1 cellular context compared by ENCODE assay signal in genomic region chr3:82423485-82423884, GRCh38.
TF ChIP-seq lines count a peak whose summit lies in the region.

No MANE protein-coding gene starts in this region.

TF ChIP-seq in GM23338, 12 proteins besides CTCF, POLR2A, EP300 and RAD21 (continued from another document):
- TF ChIP-seq, protein P1, sequence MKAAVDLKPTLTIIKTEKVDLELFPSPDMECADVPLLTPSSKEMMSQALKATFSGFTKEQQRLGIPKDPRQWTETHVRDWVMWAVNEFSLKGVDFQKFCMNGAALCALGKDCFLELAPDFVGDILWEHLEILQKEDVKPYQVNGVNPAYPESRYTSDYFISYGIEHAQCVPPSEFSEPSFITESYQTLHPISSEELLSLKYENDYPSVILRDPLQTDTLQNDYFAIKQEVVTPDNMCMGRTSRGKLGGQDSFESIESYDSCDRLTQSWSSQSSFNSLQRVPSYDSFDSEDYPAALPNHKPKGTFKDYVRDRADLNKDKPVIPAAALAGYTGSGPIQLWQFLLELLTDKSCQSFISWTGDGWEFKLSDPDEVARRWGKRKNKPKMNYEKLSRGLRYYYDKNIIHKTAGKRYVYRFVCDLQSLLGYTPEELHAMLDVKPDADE (IDR thresholded peaks at IDR 0.05) = no peak
